7 cellular contexts compared by ENCODE assay signal in genomic region chr19:4635763-4636135, GRCh38. TPM values are rescaled to one million over a fixed set of nuclear protein-coding genes. Genes with fewer than 3 reads are reported as not detected.
DNase-seq lines count a peak whose midpoint lies in the region; ATAC-seq, FAIRE-seq and TF ChIP-seq lines count a peak whose summit lies in the region.

No MANE protein-coding gene starts in this region.

- H3K36me3 ChIP-seq in iPS-18a (ENCODE audit: control insufficient read depth, low read depth, low read length) = no peaks in the 10 kb centered on the region

- no peak for TF ChIP-seq POLR2A in GM12892 (IDR thresholded peaks at IDR 0.05; ENCODE audit: low read depth, low read length)

- H3K9me3 Mint-ChIP-seq in HFFc6 = no peaks in the 10 kb centered on the region
- no peaks in the 10 kb centered on the region for H3K9me3 Mint-ChIP-seq in stimulated activated effector memory CD8-positive, alpha-beta T cell treated with anti-CD3 and anti-CD28 coated beads, Interleukin-12 subunit alpha, Interleukin-12 subunit beta, amount 100 ng/mL, for 72 hours
- no peaks in the 10 kb centered on the region for H3K9me3 Mint-ChIP-seq in endothelial cell (ENCODE audit: unreplicated experiment)

- H3K4me1 ChIP-seq in iPS-18a (ENCODE audit: control insufficient read depth, low read depth, low read length) = no peaks in the 10 kb centered on the region

- H3K9me3 ChIP-seq in iPS-18a (ENCODE audit: control insufficient read depth, low read depth, low read length) = no peaks in the 10 kb centered on the region

- no peak for TF ChIP-seq CTCF in HFFc6 (IDR thresholded peaks at IDR 0.05)
- TF ChIP-seq CTCF in WI38 (IDR thresholded peaks at IDR 0.05; ENCODE audit: low read depth, low read length) = no peak
- no peak for TF ChIP-seq CTCF in GM13977 (IDR thresholded peaks at IDR 0.05; ENCODE audit: extremely low read depth, insufficient read depth, missing control alignments)
- no peak for TF ChIP-seq CTCF in endothelial cell (IDR thresholded peaks at IDR 0.05; ENCODE audit: unreplicated experiment)

- H3K27me3 ChIP-seq in iPS-18a (ENCODE audit: control insufficient read depth, insufficient read depth, low read length) = peaks cover 22% of the 10 kb centered on the region

- H3K4me3 ChIP-seq in WI38 (ENCODE audit: low read depth, low read length) (peak overlapping the region; percentile 34), iPS-18a (ENCODE audit: low read length) (peak overlapping the region; percentile 70)

- H3K4me1 Mint-ChIP-seq in HFFc6 (ENCODE audit: low read depth) = peaks cover 35% of the 10 kb centered on the region
- H3K4me1 Mint-ChIP-seq in stimulated activated effector memory CD8-positive, alpha-beta T cell treated with anti-CD3 and anti-CD28 coated beads, Interleukin-12 subunit alpha, Interleukin-12 subunit beta, amount 100 ng/mL, for 72 hours = peaks cover 46% of the 10 kb centered on the region
- H3K4me1 Mint-ChIP-seq in endothelial cell (ENCODE audit: unreplicated experiment) = peaks cover 18% of the 10 kb centered on the region

- in situ Hi-C loops in GM13977 (cut with MboI; ENCODE audit: low pct_unique_long_range_greater_than_20kb, low sequenced_read_pairs, unreplicated experiment) = no loop called here

- no peak for FAIRE-seq in GM12892 (lab: Jason Lieb, UNC)

- H3K27ac Mint-ChIP-seq in HFFc6 (peak overlapping the region; percentile 60; the same call in 1 of the 2 replicates), endothelial cell (ENCODE audit: unreplicated experiment) (no peak overlapping the region)
- H3K27ac Mint-ChIP-seq in stimulated activated effector memory CD8-positive, alpha-beta T cell treated with anti-CD3 and anti-CD28 coated beads, Interleukin-12 subunit alpha, Interleukin-12 subunit beta, amount 100 ng/mL, for 72 hours = peak overlapping the region; percentile 67

- DNase-seq in HFFc6 = no peak
- DNase-seq in stimulated activated effector memory CD8-positive, alpha-beta T cell treated with anti-CD3 and anti-CD28 coated beads, Interleukin-12 subunit alpha, Interleukin-12 subunit beta, amount 100 ng/mL, for 72 hours (ENCODE audit: low spot score in 2 of 2) = no peak
- no peak for DNase-seq in GM13977 (ENCODE audit: low spot score)
- DNase-seq in GM12892 (ENCODE audit: insufficient read length) = no peak
- DNase-seq in endothelial cell (ENCODE audit: low spot score) = no peak

- H3K27me3 Mint-ChIP-seq in HFFc6 (ENCODE audit: insufficient read depth) (no peaks in the 10 kb centered on the region; the same call in 1 of the 2 replicates), endothelial cell (ENCODE audit: unreplicated experiment) (peaks cover 14% of the 10 kb centered on the region)

- no peak for ATAC-seq in stimulated activated effector memory CD8-positive, alpha-beta T cell treated with anti-CD3 and anti-CD28 coated beads, Interleukin-12 subunit alpha, Interleukin-12 subunit beta, amount 100 ng/mL, for 72 hours

- peak overlapping the region; percentile 63 for H3K4me3 Mint-ChIP-seq in HFFc6
- H3K4me3 Mint-ChIP-seq in stimulated activated effector memory CD8-positive, alpha-beta T cell treated with anti-CD3 and anti-CD28 coated beads, Interleukin-12 subunit alpha, Interleukin-12 subunit beta, amount 100 ng/mL, for 72 hours = peak overlapping the region; percentile 44
- no peak overlapping the region for H3K4me3 Mint-ChIP-seq in endothelial cell (ENCODE audit: unreplicated experiment)

- no peak overlapping the region for H3K27ac ChIP-seq in iPS-18a (ENCODE audit: low read length)

- H3K36me3 Mint-ChIP-seq in HFFc6 (ENCODE audit: low read depth) (no peaks in the 10 kb centered on the region), endothelial cell (ENCODE audit: low read depth, unreplicated experiment) (no peaks in the 10 kb centered on the region)
- peaks cover 11% of the 10 kb centered on the region for H3K36me3 Mint-ChIP-seq in stimulated activated effector memory CD8-positive, alpha-beta T cell treated with anti-CD3 and anti-CD28 coated beads, Interleukin-12 subunit alpha, Interleukin-12 subunit beta, amount 100 ng/mL, for 72 hours

- H3K9ac ChIP-seq in iPS-18a (ENCODE audit: low read length) = no peak overlapping the region

RNA-seq across cellular contexts. Expression of gene TNFAIP8L1, which starts 3.6 kb away (rescaled TPM):
- 1 to 10 TPM; 4.5 to 8.2 (median 6.7) TPM for total RNA-seq in HFFc6 (2021; fragmentation: NEBNext Ultra II Directional; extraction: Animal tissue kit (Norgen Biotek cat#: 25700))
- polyA plus RNA-seq in GM12892 (2012; ENCODE audit: missing spikeins) = 6.7 TPM
- 60.1 TPM for total RNA-seq in endothelial cell (ENCODE audit: unreplicated experiment)

RNA-seq across cellular contexts. Expression of gene MYDGF, which starts 34.4 kb away (rescaled TPM):
- 100 to 1,000 TPM; 266 to 322 (median 283) TPM for total RNA-seq in HFFc6 (2021; fragmentation: NEBNext Ultra II Directional; extraction: Animal tissue kit (Norgen Biotek cat#: 25700))
- polyA plus RNA-seq in GM12892 (2012; ENCODE audit: missing spikeins) = 65.7 TPM
- 112 TPM for total RNA-seq in endothelial cell (ENCODE audit: unreplicated experiment)
